ENCODE assay signal across 33 cellular contexts in genomic region chr3:42691861-42692666, GRCh38. TPM values are rescaled to one million over a fixed set of nuclear protein-coding genes. Genes with fewer than 3 reads are reported as not detected.
DNase-seq lines count a peak whose midpoint lies in the region; ATAC-seq and TF ChIP-seq lines count a peak whose summit lies in the region.
"Had no signal": no experiment of that assay in that cellular context is flagged by ENCODE, and none has a peak within 500 bp of the region (broad histone marks: within the 10 kb centered on the region; RNA-seq: fewer than 3 reads in every experiment).

No MANE protein-coding gene starts in this region.

- no peaks in the 10 kb centered on the region for H3K27me3 Mint-ChIP-seq in activated CD8-positive, alpha-beta T cell treated with anti-CD3 and anti-CD28 coated beads, Interleukin-2, amount 10 ng/mL, durations not matched to agents 7 days and 5 days (ENCODE audit: low read depth)

- H3K27me3 ChIP-seq in osteoblast (ENCODE audit: insufficient read depth, low read length), result peaks cover 15% of the 10 kb centered on the region
- H3K27me3 ChIP-seq in aorta (ENCODE audit: control insufficient read depth in 1 of 2, insufficient read depth in 2 of 2, low read length in 1 of 2), result no peaks in the 10 kb centered on the region
- H3K27me3 ChIP-seq in foreskin keratinocyte, result peaks cover 24% of the 10 kb centered on the region
- H3K27me3 ChIP-seq: MG63 had no signal

- H4K20me1 ChIP-seq in osteoblast (ENCODE audit: insufficient read depth, low read length), result no peaks in the 10 kb centered on the region

- POLR2A ChIA-PET in activated CD8-positive, alpha-beta T cell treated with anti-CD3 and anti-CD28 coated beads, Interleukin-2, amount 10 ng/mL, durations not matched to agents 7 days and 5 days (lab: Charles Lee), result no interaction called here

- no peak overlapping the region for H3K27ac Mint-ChIP-seq in activated CD8-positive, alpha-beta T cell treated with anti-CD3 and anti-CD28 coated beads, Interleukin-2, amount 10 ng/mL, durations not matched to agents 7 days and 5 days
- H3K27ac Mint-ChIP-seq: activated naive CD8-positive, alpha-beta T cell treated with anti-CD3 and anti-CD28 coated beads, Interleukin-2, amount 10 ng/mL, durations not matched to agents 7 days and 5 days; activated T-helper 2 cell treated with anti-CD3 and anti-CD28 coated beads, Interferon-gamma antibody, Interleukin-2, Interleukin-4, amounts not matched to agents 10 μg/mL and 5 μg/mL and 100 μg/mL, durations not matched to agents 14 hours and 24 hours and 36 hours had no signal

- no peaks in the 10 kb centered on the region for H3K9me3 Mint-ChIP-seq in activated CD8-positive, alpha-beta T cell treated with anti-CD3 and anti-CD28 coated beads, Interleukin-2, amount 10 ng/mL, durations not matched to agents 7 days and 5 days (ENCODE audit: insufficient read depth)
- H3K9me3 Mint-ChIP-seq: activated naive CD8-positive, alpha-beta T cell treated with anti-CD3 and anti-CD28 coated beads, Interleukin-2, amount 10 ng/mL, durations not matched to agents 7 days and 5 days; activated T-helper 2 cell treated with anti-CD3 and anti-CD28 coated beads, Interferon-gamma antibody, Interleukin-2, Interleukin-4, amounts not matched to agents 10 μg/mL and 5 μg/mL and 100 μg/mL, durations not matched to agents 14 hours and 24 hours and 36 hours; central memory CD8-positive, alpha-beta T cell had no signal

- no peaks in the 10 kb centered on the region for H3K36me3 Mint-ChIP-seq in activated CD8-positive, alpha-beta T cell treated with anti-CD3 and anti-CD28 coated beads, Interleukin-2, amount 10 ng/mL, durations not matched to agents 7 days and 5 days (ENCODE audit: low read depth)
- H3K36me3 Mint-ChIP-seq: activated naive CD8-positive, alpha-beta T cell treated with anti-CD3 and anti-CD28 coated beads, Interleukin-2, amount 10 ng/mL, durations not matched to agents 7 days and 5 days had no signal

- H3K4me1 ChIP-seq in osteoblast (ENCODE audit: insufficient read depth, low read length), result no peaks in the 10 kb centered on the region
- no peaks in the 10 kb centered on the region for H3K4me1 ChIP-seq in aorta (ENCODE audit: control insufficient read depth in 1 of 2, insufficient read depth in 2 of 2, low read length in 2 of 2)
- no peaks in the 10 kb centered on the region for H3K4me1 ChIP-seq in foreskin keratinocyte
- H3K4me1 ChIP-seq: A549 had no signal

- ATAC-seq in Right ventricle myocardium superior (ENCODE audit: poor library complexity), result peak; percentile 14
- ATAC-seq in aorta (ENCODE audit: low FRiP score), result no peak
- ATAC-seq in foreskin keratinocyte, result no peak
- no peak for ATAC-seq in activated CD8-positive, alpha-beta T cell treated with anti-CD3 and anti-CD28 coated beads, Interleukin-2, amount 10 ng/mL, durations not matched to agents 7 days and 5 days

- H3K4me3 ChIP-seq in osteoblast (ENCODE audit: insufficient read depth, low read length) (no peak overlapping the region), aorta (ENCODE audit: low read length in 2 of 2) (no peak overlapping the region)
- H3K4me3 ChIP-seq: A549, MG63, thoracic aorta had no signal

- H3K4me2 ChIP-seq in osteoblast (ENCODE audit: insufficient read depth, low read length), result no peak overlapping the region
- H3K4me2 ChIP-seq: A549 had no signal

- CTCF ChIA-PET in activated CD8-positive, alpha-beta T cell treated with anti-CD3 and anti-CD28 coated beads, Interleukin-2, amount 10 ng/mL, durations not matched to agents 7 days and 5 days (lab: Charles Lee), result no interaction called here

- H3K9me3 ChIP-seq in osteoblast (ENCODE audit: low read depth, low read length) (no peaks in the 10 kb centered on the region), aorta (ENCODE audit: control insufficient read depth, low read length) (no peaks in the 10 kb centered on the region)
- H3K9me3 ChIP-seq: A549, MG63, thoracic aorta had no signal

- intact Hi-C loops in Right ventricle myocardium superior (cut with DNase I), result no loop called here
- intact Hi-C loops in aorta (cut with DNase I), result no loop called here

- no peak overlapping the region for H3K4me3 Mint-ChIP-seq in activated CD8-positive, alpha-beta T cell treated with anti-CD3 and anti-CD28 coated beads, Interleukin-2, amount 10 ng/mL, durations not matched to agents 7 days and 5 days
- H3K4me3 Mint-ChIP-seq: activated naive CD8-positive, alpha-beta T cell treated with anti-CD3 and anti-CD28 coated beads, Interleukin-2, amount 10 ng/mL, durations not matched to agents 7 days and 5 days; central memory CD8-positive, alpha-beta T cell had no signal

- no peaks in the 10 kb centered on the region for H3K36me3 ChIP-seq in osteoblast (ENCODE audit: insufficient read depth, low read length)
- no peaks in the 10 kb centered on the region for H3K36me3 ChIP-seq in aorta (ENCODE audit: control insufficient read depth in 1 of 2, insufficient read depth in 2 of 2, low read length in 1 of 2)
- H3K36me3 ChIP-seq: MG63, thoracic aorta had no signal

- H3K79me2 ChIP-seq in osteoblast (ENCODE audit: insufficient read depth, low read length), result no peaks in the 10 kb centered on the region

- WGBS in aorta, 2 donors, result 83 to 87% methylated on average over 12 of the region's 12 CpGs

- TF ChIP-seq CTCF in osteoblast (IDR thresholded peaks at IDR 0.05; ENCODE audit: extremely low read depth, low read depth, low read length), result no peak
- TF ChIP-seq CTCF in foreskin keratinocyte (conservative IDR thresholded peaks at IDR 0.05), result no peak

- H3K27ac ChIP-seq in osteoblast (ENCODE audit: low read depth, low read length), result no peak overlapping the region
- H3K27ac ChIP-seq in aorta (ENCODE audit: low read depth in 1 of 2, low read length in 2 of 2), result no peak overlapping the region
- no peak overlapping the region for H3K27ac ChIP-seq in foreskin keratinocyte
- H3K27ac ChIP-seq: A549, thoracic aorta had no signal

- no peak overlapping the region for H2AFZ ChIP-seq in osteoblast (ENCODE audit: low read length)

- H3K4me1 Mint-ChIP-seq in activated CD8-positive, alpha-beta T cell treated with anti-CD3 and anti-CD28 coated beads, Interleukin-2, amount 10 ng/mL, durations not matched to agents 7 days and 5 days (ENCODE audit: low read depth), result no peaks in the 10 kb centered on the region
- H3K4me1 Mint-ChIP-seq: activated naive CD8-positive, alpha-beta T cell treated with anti-CD3 and anti-CD28 coated beads, Interleukin-2, amount 10 ng/mL, durations not matched to agents 7 days and 5 days; central memory CD8-positive, alpha-beta T cell had no signal

- peak; percentile 3 for DNase-seq in activated naive CD4-positive, alpha-beta T cell treated with anti-CD3 and anti-CD28 coated beads, Interleukin-2, amount 50 U/mL, for 16 hours
- no peak for DNase-seq in activated naive CD4-positive, alpha-beta T cell treated with Interleukin-2 at 50 U/mL for 16 hours
- DNase-seq in Right ventricle myocardium superior, result no peak
- peak; percentile 83 for DNase-seq in osteoblast (ENCODE audit: insufficient read length, low spot score, missing footprints)
- DNase-seq in aorta, result peak; percentile 37 to 68
- DNase-seq in DMS114 treated with DMSO at 0.1 percent for 48 hours (lab: John Stamatoyannopoulos, UW; ENCODE audit: unreplicated experiment), result no peak
- DNase-seq in foreskin keratinocyte, result no peak
- no peak for DNase-seq in activated CD8-positive, alpha-beta T cell treated with anti-CD3 and anti-CD28 coated beads, Interleukin-2, amount 10 ng/mL, durations not matched to agents 7 days and 5 days
- DNase-seq: activated CD4-positive, alpha-beta T cell treated with anti-CD3 and anti-CD28 coated beads, Interleukin-2, amount 50 U/mL, for 48 hours; activated CD8-positive, alpha-beta memory T cell treated with anti-CD3 and anti-CD28 coated beads, Interleukin-2, amount 50 U/mL, for 4 hours; activated naive CD8-positive, alpha-beta T cell treated with anti-CD3 and anti-CD28 coated beads, Interleukin-2, amount 10 ng/mL, durations not matched to agents 7 days and 5 days; AML-193; DMS53; KBM-7; MG63; NCI-H2029; NCI-H526; SHP77 treated with DMSO at 0.1 percent for 48 hours; stimulated activated naive CD4-positive, alpha-beta T cell treated with Interleukin-2 at 50 U/mL for 16 hours; SW 1271; T1000 had no signal

RNA-seq across cellular contexts. Expression of gene KLHL40, which starts 6.7 kb away (rescaled TPM):
- 0.11 TPM for total RNA-seq in Right ventricle myocardium superior
- not detected in 2 replicates for total RNA-seq in osteoblast
- not detected for total RNA-seq in aorta
- under 1 TPM in 1 of 2 donors, not detected in 1; 0.26 TPM for polyA plus RNA-seq in aorta
- total RNA-seq in foreskin keratinocyte, result not detected in 2 replicates
- not detected in 2 replicates for polyA plus RNA-seq in foreskin keratinocyte
- total RNA-seq in activated CD8-positive, alpha-beta T cell treated with anti-CD3 and anti-CD28 coated beads, Interleukin-2, amount 10 ng/mL, durations not matched to agents 7 days and 5 days, result not detected
- total RNA-seq: activated naive CD8-positive, alpha-beta T cell treated with anti-CD3 and anti-CD28 coated beads, Interleukin-2, amount 10 ng/mL, durations not matched to agents 7 days and 5 days; activated T-helper 2 cell treated with anti-CD3 and anti-CD28 coated beads, Interferon-gamma antibody, Interleukin-2, Interleukin-4, amounts not matched to agents 10 μg/mL and 5 μg/mL and 100 μg/mL, durations not matched to agents 14 hours and 24 hours and 36 hours; endothelial cell of umbilical vein; fibroblast of lung; glomerular endothelial cell; HT-29; lung microvascular endothelial cell; mucosa of gallbladder; thoracic aorta had no signal
- polyA plus RNA-seq: A549, endothelial cell of umbilical vein, fibroblast of lung, keratinocyte, neural cell had no signal

RNA-seq across cellular contexts. Expression of gene HHATL, which starts 10.5 kb away (rescaled TPM):
- total RNA-seq in Right ventricle myocardium superior, result 486 TPM
- total RNA-seq in osteoblast, result not detected in 2 replicates
- total RNA-seq in aorta, result not detected
- polyA plus RNA-seq in aorta, result 1 to 10 TPM; 1.4 to 1.5 TPM
- not detected in 2 replicates for total RNA-seq in foreskin keratinocyte
- not detected in 2 replicates for polyA plus RNA-seq in foreskin keratinocyte
- not detected for total RNA-seq in activated CD8-positive, alpha-beta T cell treated with anti-CD3 and anti-CD28 coated beads, Interleukin-2, amount 10 ng/mL, durations not matched to agents 7 days and 5 days
- total RNA-seq: activated naive CD8-positive, alpha-beta T cell treated with anti-CD3 and anti-CD28 coated beads, Interleukin-2, amount 10 ng/mL, durations not matched to agents 7 days and 5 days; activated T-helper 2 cell treated with anti-CD3 and anti-CD28 coated beads, Interferon-gamma antibody, Interleukin-2, Interleukin-4, amounts not matched to agents 10 μg/mL and 5 μg/mL and 100 μg/mL, durations not matched to agents 14 hours and 24 hours and 36 hours; endothelial cell of umbilical vein; fibroblast of lung; glomerular endothelial cell; HT-29; lung microvascular endothelial cell; thoracic aorta had no signal
- polyA plus RNA-seq: A549, endothelial cell of umbilical vein, fibroblast of lung, keratinocyte, neural cell had no signal

RNA-seq across cellular contexts. Expression of gene ZBTB47, which starts 38.6 kb away (rescaled TPM):
- total RNA-seq in Right ventricle myocardium superior (82.3 TPM), osteoblast (39.2 and 41.3 TPM in 2 replicates), aorta (10 to 100 TPM; 72.4 to 82.0 TPM), foreskin keratinocyte (7.7 and 8.7 TPM in 2 replicates)
- polyA plus RNA-seq in aorta (10 to 100 TPM; 42.3 to 77.1 TPM), foreskin keratinocyte (5.3 and 6.1 TPM in 2 replicates)
- under 1 TPM; 0.18 to 0.34 TPM for total RNA-seq in activated CD8-positive, alpha-beta T cell treated with anti-CD3 and anti-CD28 coated beads, Interleukin-2, amount 10 ng/mL, durations not matched to agents 7 days and 5 days

Comparison
In these comparisons a context has a peak if more than half of its experiments do, and no peak if none do; other contexts are left out.
1. DNase-seq: peak in activated naive CD4-positive, alpha-beta T cell treated with anti-CD3 and anti-CD28 coated beads, Interleukin-2, amount 50 U/mL, for 16 hours (single experiment), osteoblast (single experiment) and aorta (2 of 2); none in activated naive CD4-positive, alpha-beta T cell treated with Interleukin-2 at 50 U/mL for 16 hours (single experiment), Right ventricle myocardium superior (single experiment), DMS114 treated with DMSO at 0.1 percent for 48 hours (single experiment), foreskin keratinocyte (0 of 2) and activated CD8-positive, alpha-beta T cell treated with anti-CD3 and anti-CD28 coated beads, Interleukin-2, amount 10 ng/mL, durations not matched to agents 7 days and 5 days (single experiment).
2. RNA of gene HHATL, which starts 10.5 kb away (total RNA-seq): 486 TPM in Right ventricle myocardium superior (single experiment); not detected in aorta, not detected in osteoblast, not detected in foreskin keratinocyte and not detected in activated CD8-positive, alpha-beta T cell treated with anti-CD3 and anti-CD28 coated beads, Interleukin-2, amount 10 ng/mL, durations not matched to agents 7 days and 5 days; every median in the first group is over 100 times any median in the second.